In genomic region chr1:116538527-116538926, GRCh38 we compare ENCODE assay signal across 2 cellular contexts.
TF ChIP-seq lines count a peak whose summit lies in the region.

No MANE protein-coding gene starts in this region.

TF ChIP-seq in IMR-90, 13 proteins besides CTCF, POLR2A, EP300 and RAD21:
- no peak for TF ChIP-seq CEBPB (IDR thresholded peaks at IDR 0.05; ENCODE audit: low read depth, low read length)
- TF ChIP-seq RFX5 (IDR thresholded peaks at IDR 0.05; ENCODE audit: low read depth, low read length), result no peak
- no peak for TF ChIP-seq SMC3 (IDR thresholded peaks at IDR 0.05; ENCODE audit: low read depth, low read length)
- TF ChIP-seq USF2 (IDR thresholded peaks at IDR 0.05; ENCODE audit: low read depth, low read length), result no peak
- no peak for TF ChIP-seq CHD1 (IDR thresholded peaks at IDR 0.05; ENCODE audit: low read depth, low read length)
- TF ChIP-seq RCOR1 (IDR thresholded peaks at IDR 0.05; ENCODE audit: insufficient replicate concordance, low read length), result no peak
- no peak for TF ChIP-seq MAFK (IDR thresholded peaks at IDR 0.05; ENCODE audit: low read depth, low read length)
- peak; percentile 31; the same call in 1 of the 2 replicates for TF ChIP-seq FOS (IDR thresholded peaks at IDR 0.05; ENCODE audit: low read depth, low read length)

TF ChIP-seq in GM12878, 131 proteins besides CTCF, POLR2A, EP300 and RAD21:
- TF ChIP-seq JUNB (IDR thresholded peaks at IDR 0.05) (peak; percentile 95), MAX (IDR thresholded peaks at IDR 0.05; ENCODE audit: low read depth, low read length) (no peak), BHLHE40 (IDR thresholded peaks at IDR 0.05; ENCODE audit: borderline replicate concordance in 1 of 2, low read depth in 2 of 2, low read length in 1 of 2) (peak; percentile 75 to 76), PML (IDR thresholded peaks at IDR 0.05; ENCODE audit: low read length) (no peak; the same call in 1 of the 2 replicates), TCF12 (IDR thresholded peaks at IDR 0.05; ENCODE audit: low read depth, low read length) (peak; percentile 66; the same call in 1 of the 2 replicates), TCF7 (IDR thresholded peaks at IDR 0.05; ENCODE audit: borderline replicate concordance) (peak; percentile 41; the same call in 1 of the 2 replicates), MXI1 (IDR thresholded peaks at IDR 0.05; ENCODE audit: low read depth, low read length) (no peak), ETV6 (conservative IDR thresholded peaks at IDR 0.05 in 1 of 2, IDR thresholded peaks at IDR 0.05 in 1 of 2; ENCODE audit: borderline replicate concordance in 1 of 2, low read depth in 1 of 2) (peak in 1 of 2 experiments; percentile 82; a peak in 2 of 4 replicates), RUNX3 (IDR thresholded peaks at IDR 0.05; ENCODE audit: low read length) (peak; percentile 96), IKZF2 (IDR thresholded peaks at IDR 0.05) (0 out of 4 replicates have a peak, but pooled peaks have one; percentile 31 to 42), HDAC6 (IDR thresholded peaks at IDR 0.05; ENCODE audit: unreplicated experiment) (no peak), CREB1 (IDR thresholded peaks at IDR 0.05; ENCODE audit: low read depth) (0 out of 2 replicates have a peak, but pooled peaks have one; percentile 53), BCL11A (IDR thresholded peaks at IDR 0.05; ENCODE audit: low read depth, low read length) (peak; percentile 78; the same call in 1 of the 2 replicates), SMARCA5 (IDR thresholded peaks at IDR 0.05) (no peak), USF1 (IDR thresholded peaks at IDR 0.05; ENCODE audit: borderline replicate concordance, extremely low read length, insufficient read depth, low read depth, low read length) (no peak), RCOR1 (conservative IDR thresholded peaks at IDR 0.05; ENCODE audit: low read depth, low read length) (no peak), KDM1A (IDR thresholded peaks at IDR 0.05; ENCODE audit: borderline replicate concordance) (no peak), JUND (IDR thresholded peaks at IDR 0.05; ENCODE audit: low read depth, low read length) (0 out of 2 replicates have a peak, but pooled peaks have one; percentile 47), FOXM1 (IDR thresholded peaks at IDR 0.05; ENCODE audit: low read depth, low read length) (peak; percentile 71; the same call in 1 of the 2 replicates), SMAD1 (IDR thresholded peaks at IDR 0.05; ENCODE audit: low read depth, partially characterized antibody) (no peak), ATF3 (IDR thresholded peaks at IDR 0.05; ENCODE audit: borderline replicate concordance, extremely low read depth, low read depth, low read length) (no peak), CREM (IDR thresholded peaks at IDR 0.05; ENCODE audit: low read depth) (peak; percentile 81), ATF2 (IDR thresholded peaks at IDR 0.05; ENCODE audit: low read length) (peak; percentile 92), NFIC (IDR thresholded peaks at IDR 0.05; ENCODE audit: low read depth, low read length) (peak; percentile 84), CBFB (IDR thresholded peaks at IDR 0.05; ENCODE audit: low read depth) (peak; percentile 28; the same call in 1 of the 2 replicates), YY1 (IDR thresholded peaks at IDR 0.05; ENCODE audit: low read depth, low read length) (0 out of 2 replicates have a peak, but pooled peaks have one; percentile 11), ZNF687 (IDR thresholded peaks at IDR 0.05) (no peak), CBX5 (IDR thresholded peaks at IDR 0.05; ENCODE audit: low read depth) (no peak), ATF7 (IDR thresholded peaks at IDR 0.05; ENCODE audit: low read depth) (peak; percentile 83), TARDBP (IDR thresholded peaks at IDR 0.05; ENCODE audit: borderline replicate concordance) (no peak), SUPT20H (IDR thresholded peaks at IDR 0.05; ENCODE audit: borderline replicate concordance, control insufficient read depth, low read depth, low read length) (no peak), NR2F1 (conservative IDR thresholded peaks at IDR 0.05) (no peak), POU2F2 (IDR thresholded peaks at IDR 0.05; ENCODE audit: borderline replicate concordance, low read depth, low read length) (peak; percentile 22; the same call in 1 of the 3 replicates), EED (IDR thresholded peaks at IDR 0.05; ENCODE audit: low read depth) (peak; percentile 88), NR2C1 (IDR thresholded peaks at IDR 0.05) (no peak), CUX1 (IDR thresholded peaks at IDR 0.05; ENCODE audit: insufficient replicate concordance, low read depth, low read length) (peak; percentile 56), IRF4 (IDR thresholded peaks at IDR 0.05; ENCODE audit: low read depth, low read length) (peak; percentile 79)
TF ChIP-seq in GM12878: peak in this region for 21.
